Comparison of ENCODE assay signal across 14 cellular contexts in genomic region chr6:44311767-44312166, GRCh38. TPM values are rescaled to one million over a fixed set of nuclear protein-coding genes. Genes with fewer than 3 reads are reported as not detected.
DNase-seq lines count a peak whose midpoint lies in the region; ATAC-seq and TF ChIP-seq lines count a peak whose summit lies in the region.
"Had no signal": no experiment of that assay in that cellular context is flagged by ENCODE, and none has a peak within 500 bp of the region (broad histone marks: within the 10 kb centered on the region; RNA-seq: fewer than 3 reads in every experiment).

No MANE protein-coding gene starts in this region.

- no peak overlapping the region for H2AFZ ChIP-seq in OCI-LY7 (ENCODE audit: low read length)
- no peak overlapping the region for H2AFZ ChIP-seq in trophoblast cell (ENCODE audit: insufficient read depth, low read length, poor library complexity)

- H2BK12ac ChIP-seq in trophoblast cell (ENCODE audit: low read length) = no peak overlapping the region

- peaks cover 10% of the 10 kb centered on the region for H3K4me1 ChIP-seq in OCI-LY7 (ENCODE audit: insufficient read depth, low read length, poor library complexity, severe bottlenecking)
- peaks cover 0 to 5% of the 10 kb centered on the region in 2 donors for H3K4me1 ChIP-seq in esophagus (ENCODE audit: control insufficient read depth in 2 of 2, insufficient read depth in 2 of 2, low read length in 1 of 2)
- H3K4me1 ChIP-seq in trophoblast cell (ENCODE audit: control insufficient read depth in 1 of 2, insufficient read depth in 2 of 2, low read length in 2 of 2) = peaks cover 3 to 7% of the 10 kb centered on the region in 2 experiments

- H3K4me2 ChIP-seq in OCI-LY7 (ENCODE audit: low read length) (peak overlapping the region; percentile 84), trophoblast cell (ENCODE audit: low read length) (peak overlapping the region; percentile 27)

- H3K9me2 ChIP-seq in OCI-LY7 (ENCODE audit: insufficient read depth, low read length) = no peaks in the 10 kb centered on the region

- no peaks in the 10 kb centered on the region for H3K27me3 ChIP-seq in esophagus (ENCODE audit: control insufficient read depth in 1 of 2, insufficient read depth in 2 of 2, low read length in 2 of 2)
- H3K27me3 ChIP-seq in trophoblast cell (ENCODE audit: insufficient read depth, low read length) = no peaks in the 10 kb centered on the region
- H3K27me3 ChIP-seq: upper lobe of left lung had no signal

- peak overlapping the region; percentile 64 for H3K27ac Mint-ChIP-seq in activated CD4-positive, alpha-beta T cell treated with anti-CD3 and anti-CD28 coated beads for 36 hours

- intact Hi-C loops in activated CD4-positive, alpha-beta T cell treated with anti-CD3 and anti-CD28 coated beads for 36 hours (cut with DNase I, micrococcal nuclease) = loop anchor here in 1 of 2 experiments (10.0 kb wide), 1 partner anchor 537 kb away; the partner anchor contains the start of gene VEGFA
- intact Hi-C loops in OCI-LY7 (cut with micrococcal nuclease; ENCODE audit: unreplicated experiment) = no loop called here

- H3K27ac ChIP-seq in OCI-LY7 (ENCODE audit: low read depth, low read length, poor library complexity, severe bottlenecking) (no peak overlapping the region), esophagus (ENCODE audit: low read depth in 2 of 2, low read length in 1 of 2) (peak overlapping the region; percentile 41 to 47), trophoblast cell (ENCODE audit: low read depth, low read length) (no peak overlapping the region)
- H3K27ac ChIP-seq: upper lobe of left lung had no signal

- ATAC-seq in activated CD4-positive, alpha-beta T cell treated with anti-CD3 and anti-CD28 coated beads for 36 hours = no peak
- ATAC-seq in GM18517 (IDR thresholded peaks at IDR 0.05; ENCODE audit: unreplicated experiment) = no peak
- no peak for ATAC-seq in HG03280 (IDR thresholded peaks at IDR 0.05; ENCODE audit: unreplicated experiment)

- no peaks in the 10 kb centered on the region for H3K9me3 Mint-ChIP-seq in activated CD4-positive, alpha-beta T cell treated with anti-CD3 and anti-CD28 coated beads for 36 hours (ENCODE audit: low read depth)

- H3K4me3 Mint-ChIP-seq in activated CD4-positive, alpha-beta T cell treated with anti-CD3 and anti-CD28 coated beads for 36 hours = peak overlapping the region; percentile 98

- peaks cover 5% of the 10 kb centered on the region for H3K79me1 ChIP-seq in trophoblast cell (ENCODE audit: low read length)

- no peak for TF ChIP-seq CTCF in OCI-LY7 (conservative IDR thresholded peaks at IDR 0.05; ENCODE audit: low read length)

- H3K4me1 Mint-ChIP-seq in activated CD4-positive, alpha-beta T cell treated with anti-CD3 and anti-CD28 coated beads for 36 hours = peaks cover 14% of the 10 kb centered on the region

- no peaks in the 10 kb centered on the region for H4K20me1 ChIP-seq in OCI-LY7 (ENCODE audit: insufficient read depth, low read length)

- H3K23ac ChIP-seq in trophoblast cell (ENCODE audit: low read length) = no peak overlapping the region

- peaks cover 44% of the 10 kb centered on the region for H3K36me3 ChIP-seq in OCI-LY7 (ENCODE audit: insufficient read depth, low read length)
- H3K36me3 ChIP-seq in esophagus (ENCODE audit: control insufficient read depth in 2 of 2, insufficient read depth in 2 of 2, low read length in 1 of 2) = peaks cover 7 to 31% of the 10 kb centered on the region in 2 donors
- H3K36me3 ChIP-seq in trophoblast cell (ENCODE audit: control insufficient read depth in 1 of 2, insufficient read depth in 2 of 2, low read length in 2 of 2) = peaks cover 35 to 39% of the 10 kb centered on the region in 2 experiments

- no peak overlapping the region for H4K12ac ChIP-seq in trophoblast cell (ENCODE audit: low read depth, low read length)

- WGBS in esophagus, 2 donors = 84 to 85% methylated on average over 3 of the region's 3 CpGs
- no CpG with 5 or more reads among the region's 3 CpGs for WGBS in trophoblast cell (ENCODE audit: extremely low coverage, insufficient coverage, insufficient read length)

- POLR2A ChIA-PET in activated CD4-positive, alpha-beta T cell treated with anti-CD3 and anti-CD28 coated beads for 36 hours (lab: Charles Lee) = interaction anchor here (0.9 kb wide), 1 partner anchor 60 kb away, joined by 3 read pairs; no protein-coding TSS in a partner anchor
- POLR2A ChIA-PET in OCI-LY7 (lab: Charles Lee) = interaction anchor here (0.5 to 1.0 kb wide), 2 partner anchors 14 to 42 kb away, joined by 4 to 5 read pairs; no protein-coding TSS in a partner anchor

- DNase-seq in activated CD4-positive, alpha-beta T cell treated with anti-CD3 and anti-CD28 coated beads for 36 hours = no peak
- no peak for DNase-seq in activated CD4-positive, alpha-beta T cell treated with anti-CD3 and anti-CD28 coated beads, Interleukin-2, amount 50 U/mL, for 1 hour
- DNase-seq in OCI-LY7 (ENCODE audit: low spot score) = no peak
- DNase-seq in trophoblast cell = peak in 1 of 2 donors; percentile 34
- no peak for DNase-seq in NOMO-1 treated with DMSO at 0.1 percent for 48 hours (lab: John Stamatoyannopoulos, UW; ENCODE audit: unreplicated experiment)
- DNase-seq: activated CD4-positive, alpha-beta T cell treated with anti-CD3 and anti-CD28 coated beads for 1 hour; Kasumi-1; stimulated activated CD4-positive, alpha-beta T cell treated with anti-CD3 and anti-CD28 coated beads, Interleukin-4, amount 100 ng/mL, for 24 hours; upper lobe of left lung had no signal

- peaks cover 11% of the 10 kb centered on the region; the same call in 1 of the 2 replicates for H3K79me2 ChIP-seq in OCI-LY7 (ENCODE audit: insufficient read depth, low read depth, low read length)
- peaks cover 4% of the 10 kb centered on the region for H3K79me2 ChIP-seq in trophoblast cell (ENCODE audit: control insufficient read depth, insufficient read depth, low read length, poor library complexity)

- no peak overlapping the region for H2AK5ac ChIP-seq in trophoblast cell (ENCODE audit: low read length)

- no peak overlapping the region for H3K18ac ChIP-seq in trophoblast cell (ENCODE audit: low read length)

- peaks cover 22% of the 10 kb centered on the region for H3K36me3 Mint-ChIP-seq in activated CD4-positive, alpha-beta T cell treated with anti-CD3 and anti-CD28 coated beads for 36 hours (ENCODE audit: low read depth)

- CTCF ChIA-PET in activated CD4-positive, alpha-beta T cell treated with anti-CD3 and anti-CD28 coated beads for 36 hours (lab: Charles Lee) = interaction anchor here (0.7 to 3.9 kb wide), 9 partner anchors 15 to 237 kb away, joined by 3 to 38 read pairs (median 9); partner anchors contain the start of gene NFKBIE
- CTCF ChIA-PET in OCI-LY7 (lab: Charles Lee; ENCODE audit: unreplicated experiment) = no interaction called here

- no peaks in the 10 kb centered on the region for H3K9me3 ChIP-seq in OCI-LY7 (ENCODE audit: low read length)
- H3K9me3 ChIP-seq in esophagus (ENCODE audit: control insufficient read depth in 2 of 2, insufficient read depth in 1 of 2, low read depth in 1 of 2, low read length in 1 of 2) = no peaks in the 10 kb centered on the region
- peaks cover 4% of the 10 kb centered on the region for H3K9me3 ChIP-seq in trophoblast cell (ENCODE audit: insufficient read depth, low read depth, low read length)
- H3K9me3 ChIP-seq: upper lobe of left lung had no signal

- H3K27me3 Mint-ChIP-seq in activated CD4-positive, alpha-beta T cell treated with anti-CD3 and anti-CD28 coated beads for 36 hours = no peaks in the 10 kb centered on the region

- H3K4me3 ChIP-seq in OCI-LY7 (ENCODE audit: low read depth, low read length, poor library complexity, severe bottlenecking) (peak overlapping the region; percentile 80), esophagus (ENCODE audit: low read depth in 1 of 2, low read length in 2 of 2) (peak overlapping the region in 1 of 2 donors; percentile 72), trophoblast cell (ENCODE audit: low read depth, low read length) (no peak overlapping the region)

- H3K14ac ChIP-seq in trophoblast cell (ENCODE audit: low read length) = no peak overlapping the region

- BruUV-seq in OCI-LY7 (replicated peaks; lab: Mats Ljungman, UMichigan) = no TSS peak

- no peak overlapping the region for H3K4ac ChIP-seq in trophoblast cell (ENCODE audit: low read depth, low read length)

- H2BK5ac ChIP-seq in trophoblast cell (ENCODE audit: low read depth, low read length, poor library complexity) = no peak overlapping the region

- no peak overlapping the region for H2BK120ac ChIP-seq in trophoblast cell (ENCODE audit: insufficient read depth, low read length, poor library complexity)

- H4K8ac ChIP-seq in trophoblast cell (ENCODE audit: low read depth, low read length) = no peak overlapping the region

- H3K9ac ChIP-seq in trophoblast cell (ENCODE audit: low read length) = no peak overlapping the region

- H4K91ac ChIP-seq in trophoblast cell (ENCODE audit: low read depth, low read length) = no peak overlapping the region

RNA-seq across cellular contexts. Expression of gene AARS2, which starts 1.4 kb away (rescaled TPM):
- 10 to 100 TPM; 15.2 to 17.5 TPM for total RNA-seq in activated CD4-positive, alpha-beta T cell treated with anti-CD3 and anti-CD28 coated beads for 36 hours
- total RNA-seq in OCI-LY7 (2014; rRNA removed; shearing (Covaris generic)) = 22.0 and 22.7 TPM in 2 replicates
- 20.7 and 22.4 TPM in 2 replicates for total RNA-seq in OCI-LY7 (2022)
- polyA plus RNA-seq in esophagus = 1 to 10 TPM; 7.0 to 8.5 TPM
- 7.1 and 7.3 TPM in 2 replicates for polyA plus RNA-seq in trophoblast cell (2013)

RNA-seq across cellular contexts. Expression of gene SPATS1, which starts 30.7 kb away (rescaled TPM):
- total RNA-seq in activated CD4-positive, alpha-beta T cell treated with anti-CD3 and anti-CD28 coated beads for 36 hours = not detected
- not detected in 2 replicates for total RNA-seq in OCI-LY7 (2014; rRNA removed; shearing (Covaris generic))
- total RNA-seq in OCI-LY7 (2022) = not detected in 2 replicates
- not detected for polyA plus RNA-seq in esophagus
- polyA plus RNA-seq in trophoblast cell (2013) = not detected in 2 replicates
- total RNA-seq: bronchial epithelial cell, myocyte had no signal

RNA-seq across cellular contexts. Expression of gene TMEM151B, which starts 41.5 kb away (rescaled TPM):
- under 1 TPM in 1 of 2 experiments, not detected in 1; 0.09 TPM for total RNA-seq in activated CD4-positive, alpha-beta T cell treated with anti-CD3 and anti-CD28 coated beads for 36 hours
- not detected in 2 replicates for total RNA-seq in OCI-LY7 (2014; rRNA removed; shearing (Covaris generic))
- 0.07 and 0.15 TPM in 2 replicates for total RNA-seq in OCI-LY7 (2022)
- under 1 TPM in 1 of 2 donors, not detected in 1; 0.06 TPM for polyA plus RNA-seq in esophagus
- 0.01 TPM in 2 replicates for polyA plus RNA-seq in trophoblast cell (2013)
- total RNA-seq: bronchial epithelial cell, myocyte, upper lobe of left lung had no signal

RNA-seq across cellular contexts. Expression of gene NFKBIE, which starts 46.4 kb away (rescaled TPM):
- 10 to 100 TPM; 17.2 to 19.9 TPM for total RNA-seq in activated CD4-positive, alpha-beta T cell treated with anti-CD3 and anti-CD28 coated beads for 36 hours
- 27.5 and 43.1 TPM in 2 replicates for total RNA-seq in OCI-LY7 (2014; rRNA removed; shearing (Covaris generic))
- total RNA-seq in OCI-LY7 (2022) = 22.4 and 24.8 TPM in 2 replicates
- 1 to 10 TPM; 3.8 to 8.1 TPM for polyA plus RNA-seq in esophagus
- 8.6 and 10.1 TPM in 2 replicates for polyA plus RNA-seq in trophoblast cell (2013)

RNA-seq across cellular contexts. Expression of gene SLC35B2, which starts 54.4 kb away (rescaled TPM):
- 10 to 100 TPM; 14.1 TPM for total RNA-seq in activated CD4-positive, alpha-beta T cell treated with anti-CD3 and anti-CD28 coated beads for 36 hours
- 10.1 and 13.9 TPM in 2 replicates for total RNA-seq in OCI-LY7 (2014; rRNA removed; shearing (Covaris generic))
- 15.3 and 16.5 TPM in 2 replicates for total RNA-seq in OCI-LY7 (2022)
- 10 to 100 TPM in 1 of 2 donors, 1 to 10 TPM in 1; 4.3 to 13.0 TPM for polyA plus RNA-seq in esophagus
- polyA plus RNA-seq in trophoblast cell (2013) = 48.9 and 52.5 TPM in 2 replicates

Comparison
In these comparisons a context has a peak if more than half of its experiments do, and no peak if none do; other contexts are left out.
1. H3K27ac ChIP-seq: peak in esophagus (2 of 2); none in OCI-LY7 (single experiment) and trophoblast cell (single experiment).